12 cellular contexts compared by ENCODE assay signal in the genomic region with DNA sequence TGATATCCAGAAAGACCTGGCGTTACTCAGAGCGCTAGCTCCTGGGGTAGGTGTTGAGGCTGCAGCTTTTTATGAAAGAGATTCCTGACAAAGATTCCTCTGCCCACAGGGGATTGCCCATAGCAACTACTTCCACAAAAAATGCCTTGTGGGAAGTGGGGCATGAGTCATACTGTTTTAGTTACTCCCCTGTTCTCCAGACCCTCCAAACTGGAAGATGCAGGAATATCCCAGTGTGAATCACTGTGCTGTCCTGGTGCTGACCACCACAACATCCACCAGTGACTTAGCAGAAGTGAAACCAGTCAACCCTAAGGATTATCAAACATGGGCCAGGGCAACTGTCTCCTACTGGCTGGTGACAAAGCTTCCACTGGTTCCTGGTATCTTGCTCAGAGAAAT.
DNase-seq lines count a peak whose midpoint lies in the region; ATAC-seq and TF ChIP-seq lines count a peak whose summit lies in the region.
"Had no signal": no experiment of that assay in that cellular context is flagged by ENCODE, and none has a peak within 500 bp of the region (broad histone marks: within the 10 kb centered on the region; RNA-seq: fewer than 3 reads in every experiment).

No MANE protein-coding gene starts in this region.

- H3K18ac ChIP-seq in mesendoderm (ENCODE audit: low read length): no peak overlapping the region

- peaks cover 39% of the 10 kb centered on the region for H3K79me2 ChIP-seq in mesendoderm (ENCODE audit: control insufficient read depth, insufficient read depth, low read length)

- no peak overlapping the region for H3K56ac ChIP-seq in mesendoderm (ENCODE audit: low read length)

- H3K27ac Mint-ChIP-seq in chondrocyte (ENCODE audit: unreplicated experiment): peak overlapping the region; percentile 93
- no peak overlapping the region for H3K27ac Mint-ChIP-seq in naive thymus-derived CD4-positive, alpha-beta T cell
- no peak overlapping the region for H3K27ac Mint-ChIP-seq in activated CD4-positive, alpha-beta T cell treated with anti-CD3 and anti-CD28 coated beads, Interleukin-2, amount 10 ng/mL, durations not matched to agents 24 days and 14 days
- H3K27ac Mint-ChIP-seq: activated naive CD4-positive, alpha-beta T cell treated with anti-CD3 and anti-CD28 coated beads for 36 hours; WTC11 had no signal

- H3K9me3 ChIP-seq in naive thymus-derived CD4-positive, alpha-beta T cell (ENCODE audit: control insufficient read depth in 2 of 3, low read length in 3 of 3): no peaks in the 10 kb centered on the region
- H3K9me3 ChIP-seq: gastrocnemius medialis had no signal

- H2AK5ac ChIP-seq in mesendoderm (ENCODE audit: low read length): no peak overlapping the region

- H3K23ac ChIP-seq in mesendoderm (ENCODE audit: low read length): no peak overlapping the region

- H3K36me3 ChIP-seq in mesendoderm (ENCODE audit: control insufficient read depth, insufficient read depth, low read length): no peaks in the 10 kb centered on the region
- no peaks in the 10 kb centered on the region for H3K36me3 ChIP-seq in naive thymus-derived CD4-positive, alpha-beta T cell (ENCODE audit: control insufficient read depth in 2 of 3, insufficient read depth in 3 of 3, low read length in 3 of 3)
- H3K36me3 ChIP-seq: gastrocnemius medialis had no signal

- H3K4me3 Mint-ChIP-seq in chondrocyte (ENCODE audit: unreplicated experiment): peak overlapping the region; percentile 9
- H3K4me3 Mint-ChIP-seq in naive thymus-derived CD4-positive, alpha-beta T cell: no peak overlapping the region
- no peak overlapping the region for H3K4me3 Mint-ChIP-seq in activated CD4-positive, alpha-beta T cell treated with anti-CD3 and anti-CD28 coated beads, Interleukin-2, amount 10 ng/mL, durations not matched to agents 24 days and 14 days
- H3K4me3 Mint-ChIP-seq: activated naive CD4-positive, alpha-beta T cell treated with anti-CD3 and anti-CD28 coated beads for 36 hours; WTC11 had no signal

- in situ Hi-C loops in G401 (cut with HindIII; ENCODE audit: low sequenced_read_pairs): no loop called here

- no peak overlapping the region for H2BK15ac ChIP-seq in mesendoderm (replicated peaks; ENCODE audit: low read depth)

- H3K4ac ChIP-seq in mesendoderm (ENCODE audit: low read depth, low read length): no peak overlapping the region

- no peak overlapping the region for H3K4me2 ChIP-seq in mesendoderm (ENCODE audit: low read length)

- WGBS in mesendoderm (ENCODE audit: extremely low coverage, insufficient coverage, low lambda C conversion rate): no CpG with 5 or more reads among the region's 2 CpGs

- DNase-seq in AG20443 (ENCODE audit: low spot score): peak; percentile 51
- DNase-seq in M059J (ENCODE audit: low read depth): peak; percentile 99
- DNase-seq in chondrocyte (ENCODE audit: low spot score): no peak
- peak; percentile 91 for DNase-seq in mesendoderm
- DNase-seq in naive thymus-derived CD4-positive, alpha-beta T cell: no peak
- DNase-seq in activated CD4-positive, alpha-beta T cell treated with anti-CD3 and anti-CD28 coated beads, Interleukin-2, amount 10 ng/mL, durations not matched to agents 24 days and 14 days: no peak
- no peak for DNase-seq in RPMI8226
- no peak for DNase-seq in G401 (ENCODE audit: low spot score)
- DNase-seq: activated naive CD4-positive, alpha-beta T cell treated with anti-CD3 and anti-CD28 coated beads for 36 hours; DMS 273 treated with DMSO at 0.1 percent for 48 hours; gastrocnemius medialis had no signal

- ATAC-seq in naive thymus-derived CD4-positive, alpha-beta T cell: no peak
- ATAC-seq: gastrocnemius medialis, WTC11 had no signal

- H3K36me3 Mint-ChIP-seq in chondrocyte (ENCODE audit: low read depth): no peaks in the 10 kb centered on the region
- H3K36me3 Mint-ChIP-seq in naive thymus-derived CD4-positive, alpha-beta T cell: no peaks in the 10 kb centered on the region
- no peaks in the 10 kb centered on the region for H3K36me3 Mint-ChIP-seq in activated CD4-positive, alpha-beta T cell treated with anti-CD3 and anti-CD28 coated beads, Interleukin-2, amount 10 ng/mL, durations not matched to agents 24 days and 14 days (ENCODE audit: low read depth)
- H3K36me3 Mint-ChIP-seq: WTC11 had no signal

- peak overlapping the region; percentile 54 for H3K27ac ChIP-seq in mesendoderm (ENCODE audit: low read depth, low read length)
- no peak overlapping the region for H3K27ac ChIP-seq in naive thymus-derived CD4-positive, alpha-beta T cell (ENCODE audit: low read depth, low read length)
- H3K27ac ChIP-seq: gastrocnemius medialis had no signal

- no peak overlapping the region for H3K4me3 ChIP-seq in mesendoderm (ENCODE audit: low read length)
- H3K4me3 ChIP-seq in naive thymus-derived CD4-positive, alpha-beta T cell (ENCODE audit: low read length): no peak overlapping the region
- H3K4me3 ChIP-seq: gastrocnemius medialis had no signal

- CTCF ChIA-PET in naive thymus-derived CD4-positive, alpha-beta T cell (lab: Charles Lee): no interaction called here

- H2BK120ac ChIP-seq in mesendoderm (ENCODE audit: low read depth, low read length): no peak overlapping the region

- peaks cover 12% of the 10 kb centered on the region for H3K79me1 ChIP-seq in mesendoderm (ENCODE audit: low read length)

- H3K27me3 Mint-ChIP-seq in chondrocyte (ENCODE audit: low read depth): no peaks in the 10 kb centered on the region
- H3K27me3 Mint-ChIP-seq in naive thymus-derived CD4-positive, alpha-beta T cell: no peaks in the 10 kb centered on the region
- no peaks in the 10 kb centered on the region for H3K27me3 Mint-ChIP-seq in activated CD4-positive, alpha-beta T cell treated with anti-CD3 and anti-CD28 coated beads, Interleukin-2, amount 10 ng/mL, durations not matched to agents 24 days and 14 days

- H3K27me3 ChIP-seq in mesendoderm (ENCODE audit: insufficient read depth, low read length, poor library complexity): no peaks in the 10 kb centered on the region
- H3K27me3 ChIP-seq in naive thymus-derived CD4-positive, alpha-beta T cell (ENCODE audit: control insufficient read depth in 2 of 2, insufficient read depth in 2 of 2, low read length in 2 of 2): no peaks in the 10 kb centered on the region
- H3K27me3 ChIP-seq: gastrocnemius medialis had no signal

- no peak for TF ChIP-seq CTCF in chondrocyte (IDR thresholded peaks at IDR 0.05)

- no peak overlapping the region for H4K8ac ChIP-seq in mesendoderm (ENCODE audit: low read depth, low read length)

- H3K4me1 Mint-ChIP-seq in chondrocyte (ENCODE audit: low read depth): peaks cover 82% of the 10 kb centered on the region
- no peaks in the 10 kb centered on the region for H3K4me1 Mint-ChIP-seq in naive thymus-derived CD4-positive, alpha-beta T cell
- no peaks in the 10 kb centered on the region for H3K4me1 Mint-ChIP-seq in activated CD4-positive, alpha-beta T cell treated with anti-CD3 and anti-CD28 coated beads, Interleukin-2, amount 10 ng/mL, durations not matched to agents 24 days and 14 days

- no peak overlapping the region for H3K9ac ChIP-seq in mesendoderm (ENCODE audit: low read length)

- intact Hi-C loops in naive thymus-derived CD4-positive, alpha-beta T cell (cut with micrococcal nuclease): no loop called here
- intact Hi-C loops in activated CD4-positive, alpha-beta T cell treated with anti-CD3 and anti-CD28 coated beads, Interleukin-2, amount 10 ng/mL, durations not matched to agents 24 days and 14 days (cut with micrococcal nuclease): no loop called here

- peak overlapping the region; percentile 44 for H2BK5ac ChIP-seq in mesendoderm (ENCODE audit: low read length)

- POLR2A ChIA-PET in naive thymus-derived CD4-positive, alpha-beta T cell (lab: Charles Lee): no interaction called here

- H4K5ac ChIP-seq in mesendoderm (ENCODE audit: low read length): no peak overlapping the region

- H3K4me1 ChIP-seq in mesendoderm (ENCODE audit: control insufficient read depth, low read depth, low read length): peaks cover 26% of the 10 kb centered on the region
- H3K4me1 ChIP-seq in naive thymus-derived CD4-positive, alpha-beta T cell (ENCODE audit: control insufficient read depth in 2 of 2, insufficient read depth in 2 of 2, low read length in 2 of 2): no peaks in the 10 kb centered on the region
- H3K4me1 ChIP-seq: gastrocnemius medialis had no signal

- no peaks in the 10 kb centered on the region for H3K9me3 Mint-ChIP-seq in chondrocyte (ENCODE audit: low read depth)
- peaks cover 0 to 16% (median 2%) of the 10 kb centered on the region in 11 donors for H3K9me3 Mint-ChIP-seq in naive thymus-derived CD4-positive, alpha-beta T cell
- no peaks in the 10 kb centered on the region for H3K9me3 Mint-ChIP-seq in activated CD4-positive, alpha-beta T cell treated with anti-CD3 and anti-CD28 coated beads, Interleukin-2, amount 10 ng/mL, durations not matched to agents 24 days and 14 days
- H3K9me3 Mint-ChIP-seq: WTC11 had no signal

Comparison
In these comparisons a context has a peak if more than half of its experiments do, and no peak if none do; other contexts are left out.
1. DNase-seq: peak in AG20443 (single experiment), M059J (single experiment) and mesendoderm (single experiment); none in chondrocyte (single experiment), naive thymus-derived CD4-positive, alpha-beta T cell (0 of 9), activated CD4-positive, alpha-beta T cell treated with anti-CD3 and anti-CD28 coated beads, Interleukin-2, amount 10 ng/mL, durations not matched to agents 24 days and 14 days (single experiment), RPMI8226 (single experiment) and G401 (single experiment).